ENCODE assay signal across 17 cellular contexts in the genomic region with DNA sequence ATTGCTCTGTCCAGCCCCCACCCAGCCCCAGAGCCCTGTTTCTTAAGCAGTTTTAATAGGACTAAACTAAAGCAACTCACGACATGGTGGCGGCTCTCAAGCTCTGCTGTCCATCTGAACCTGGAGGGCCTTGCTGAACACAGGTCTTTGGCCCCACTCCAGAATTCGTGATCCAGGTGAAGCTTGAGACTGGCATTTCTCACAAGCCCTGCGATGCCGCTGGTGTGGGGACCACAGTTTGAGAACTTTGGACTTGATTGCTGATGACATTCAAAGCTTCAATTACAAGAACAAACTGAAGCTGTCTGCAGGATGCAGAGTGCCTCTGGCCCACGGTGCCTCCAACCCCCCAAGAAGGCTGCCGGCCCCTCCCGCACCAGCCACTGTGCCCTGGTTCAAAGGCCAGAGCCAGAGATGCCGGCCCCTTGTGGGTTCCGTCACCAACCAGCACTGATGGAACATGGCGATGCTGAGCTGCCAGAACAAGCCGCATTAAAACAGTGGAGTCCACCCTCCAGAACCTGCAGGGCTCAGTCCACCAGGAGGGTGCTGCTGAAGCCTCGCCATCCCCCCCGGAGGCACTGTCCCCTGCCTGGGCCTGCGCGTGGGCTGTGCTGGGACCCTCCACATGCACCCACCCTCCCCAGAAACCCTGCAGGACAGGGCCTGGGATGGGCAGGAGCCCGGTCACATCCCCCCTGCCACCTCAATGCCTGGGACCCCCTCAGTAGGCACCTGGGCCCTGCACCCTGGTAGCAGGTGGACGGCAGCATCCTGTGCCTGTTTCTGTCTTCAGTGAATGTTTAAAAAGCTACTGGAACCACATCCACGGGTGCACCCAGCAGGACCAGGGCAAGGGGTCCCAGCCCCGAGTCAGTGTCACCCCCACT.
"Had no signal": no experiment of that assay in that cellular context is flagged by ENCODE, and none has a peak within 500 bp of the region (broad histone marks: within the 10 kb centered on the region; RNA-seq: fewer than 3 reads in every experiment).

No MANE protein-coding gene starts in this region.

- H3K27me3 ChIP-seq: body of pancreas, colonic mucosa, transverse colon, vagina had no signal

- H3K4me3 ChIP-seq: body of pancreas, colonic mucosa, transverse colon, vagina had no signal

- DNase-seq: activated CD4-positive, alpha-beta T cell treated with anti-CD3 and anti-CD28 coated beads for 1 hour; activated naive CD4-positive, alpha-beta T cell treated with anti-CD3 and anti-CD28 coated beads for 36 hours; body of pancreas; caudate nucleus; colonic mucosa; foreskin melanocyte; mesendoderm; naive thymus-derived CD8-positive, alpha-beta T cell; nucleus accumbens; stimulated activated CD4-positive, alpha-beta T cell treated with anti-CD3 and anti-CD28 coated beads, Interleukin-2, amount 100 ng/mL, for 24 hours; stimulated activated naive CD8-positive, alpha-beta T cell treated with anti-CD3 and anti-CD28 coated beads, Interleukin-15, Interleukin-2, amounts not matched to agents 100 U/mL and 50 U/mL, for 24 hours; substantia nigra; SW 1271; T-helper 2 cell; transverse colon; WERI-Rb-1 had no signal

- H3K36me3 Mint-ChIP-seq: naive thymus-derived CD8-positive, alpha-beta T cell had no signal

- H3K4me3 Mint-ChIP-seq: activated naive CD4-positive, alpha-beta T cell treated with anti-CD3 and anti-CD28 coated beads for 36 hours; naive thymus-derived CD8-positive, alpha-beta T cell had no signal

- H3K27ac ChIP-seq: body of pancreas, colonic mucosa, transverse colon, vagina, WERI-Rb-1 had no signal

- H3K27ac Mint-ChIP-seq: activated naive CD4-positive, alpha-beta T cell treated with anti-CD3 and anti-CD28 coated beads for 36 hours had no signal

- H3K9me3 Mint-ChIP-seq: activated naive CD4-positive, alpha-beta T cell treated with anti-CD3 and anti-CD28 coated beads for 36 hours; naive thymus-derived CD8-positive, alpha-beta T cell had no signal

- H3K36me3 ChIP-seq: colonic mucosa, transverse colon, vagina, WERI-Rb-1 had no signal

- H3K4me1 ChIP-seq: body of pancreas, colonic mucosa, transverse colon, vagina had no signal

- H3K9me3 ChIP-seq: body of pancreas, colonic mucosa, transverse colon, vagina had no signal
